ENCODE assay signal across 1 cellular context in genomic region chr2:73926493-73927327, GRCh38.
TF ChIP-seq lines count a peak whose summit lies in the region.

Gene DGUOK, plus strand, starts transcription at chr2:73926880. Its CDS starts 31 bp downstream, at chr2:73926911.

TF ChIP-seq in HepG2, 621 proteins besides CTCF, POLR2A, EP300 and RAD21 (continued from another document and continues in another):
- no peak for TF ChIP-seq ARNT (IDR thresholded peaks at IDR 0.05)
- TF ChIP-seq ZNF33A (CRISPR knock-in tag; IDR thresholded peaks at IDR 0.05; ENCODE audit: borderline replicate concordance) = 0 out of 2 replicates have a peak, but pooled peaks have one; percentile 32
- TF ChIP-seq NCOA1 (CRISPR knock-in tag; IDR thresholded peaks at IDR 0.05) = peak; percentile 94
- no peak for TF ChIP-seq ZBTB7A (CRISPR knock-in tag; IDR thresholded peaks at IDR 0.05)
- TF ChIP-seq SPEN (CRISPR knock-in tag; IDR thresholded peaks at IDR 0.05; ENCODE audit: low read depth) = peak; percentile 99
- peak; percentile 93 for TF ChIP-seq ZNF614 (CRISPR knock-in tag; IDR thresholded peaks at IDR 0.05; ENCODE audit: borderline replicate concordance)
- no peak for TF ChIP-seq STAG1 (CRISPR knock-in tag; IDR thresholded peaks at IDR 0.05)
- TF ChIP-seq ZBTB46 (CRISPR knock-in tag; IDR thresholded peaks at IDR 0.05; ENCODE audit: borderline replicate concordance) = no peak
- no peak for TF ChIP-seq TP53 (CRISPR knock-in tag; conservative IDR thresholded peaks at IDR 0.05)
- peak; percentile 75; the same call in 1 of the 2 replicates for TF ChIP-seq E2F1 (CRISPR knock-in tag; IDR thresholded peaks at IDR 0.05)
- no peak for TF ChIP-seq ATAD3A (CRISPR knock-in tag; IDR thresholded peaks at IDR 0.05)
- peak; percentile 70; the same call in 1 of the 2 replicates for TF ChIP-seq ZNF740 (CRISPR knock-in tag; IDR thresholded peaks at IDR 0.05)
- no peak for TF ChIP-seq JDP2 (CRISPR knock-in tag; IDR thresholded peaks at IDR 0.05; ENCODE audit: borderline replicate concordance)
- TF ChIP-seq ZNF766 (CRISPR knock-in tag; IDR thresholded peaks at IDR 0.05; ENCODE audit: borderline replicate concordance) = peak; percentile 69; the same call in 1 of the 2 replicates
- no peak for TF ChIP-seq ATM (IDR thresholded peaks at IDR 0.05; ENCODE audit: borderline replicate concordance)
- 0 out of 2 replicates have a peak, but pooled peaks have one; percentile 44 for TF ChIP-seq SATB2 (CRISPR knock-in tag; IDR thresholded peaks at IDR 0.05)
- TF ChIP-seq TFE3 (CRISPR knock-in tag; IDR thresholded peaks at IDR 0.05) = peak; percentile 47; the same call in 1 of the 2 replicates
- TF ChIP-seq ZHX2 (IDR thresholded peaks at IDR 0.05; ENCODE audit: low read depth) = peak; percentile 98
- peak; percentile 26 for TF ChIP-seq ZHX2 (CRISPR knock-in tag; IDR thresholded peaks at IDR 0.05; ENCODE audit: borderline replicate concordance)
- no peak for TF ChIP-seq SMC3 (IDR thresholded peaks at IDR 0.05; ENCODE audit: low read length)
- TF ChIP-seq MTF1 (CRISPR knock-in tag; IDR thresholded peaks at IDR 0.05) = no peak
- TF ChIP-seq FOXK1 (CRISPR knock-in tag; IDR thresholded peaks at IDR 0.05; ENCODE audit: borderline replicate concordance, low read depth) = peak; percentile 78
- no peak for TF ChIP-seq ZFP36L2 (CRISPR knock-in tag; IDR thresholded peaks at IDR 0.05)
- TF ChIP-seq HOXA7 (CRISPR knock-in tag; IDR thresholded peaks at IDR 0.05) = 0 out of 2 replicates have a peak, but pooled peaks have one; percentile 47
- no peak for TF ChIP-seq RORA (CRISPR knock-in tag; IDR thresholded peaks at IDR 0.05)
- TF ChIP-seq YEATS4 (CRISPR knock-in tag; IDR thresholded peaks at IDR 0.05; ENCODE audit: borderline replicate concordance) = peak; percentile 98
- 0 out of 2 replicates have a peak, but pooled peaks have one; percentile 58 for TF ChIP-seq ZNF121 (CRISPR knock-in tag; IDR thresholded peaks at IDR 0.05)
- peak; percentile 97 for TF ChIP-seq RNF2 (conservative IDR thresholded peaks at IDR 0.05; ENCODE audit: low read depth)
- peak; percentile 93 for TF ChIP-seq ZNF556 (CRISPR knock-in tag; IDR thresholded peaks at IDR 0.05; ENCODE audit: borderline replicate concordance)
- peak; percentile 92; the same call in 1 of the 2 replicates for TF ChIP-seq MYC (CRISPR knock-in tag; IDR thresholded peaks at IDR 0.05; ENCODE audit: borderline replicate concordance)
- peak; percentile 74; the same call in 1 of the 2 replicates for TF ChIP-seq ZNF451 (CRISPR knock-in tag; IDR thresholded peaks at IDR 0.05)
- peak; percentile 96 for TF ChIP-seq ATF2 (CRISPR knock-in tag; IDR thresholded peaks at IDR 0.05)
- TF ChIP-seq REPIN1 (CRISPR knock-in tag; IDR thresholded peaks at IDR 0.05; ENCODE audit: borderline replicate concordance, low read depth) = peak; percentile 94
- peak; percentile 57; the same call in 1 of the 2 replicates for TF ChIP-seq NFATC3 (CRISPR knock-in tag; IDR thresholded peaks at IDR 0.05)
- peak; percentile 86 for TF ChIP-seq GFI1 (CRISPR knock-in tag; IDR thresholded peaks at IDR 0.05; ENCODE audit: borderline replicate concordance)
- TF ChIP-seq CENPT (CRISPR knock-in tag; IDR thresholded peaks at IDR 0.05; ENCODE audit: low read depth) = no peak
- TF ChIP-seq ZFX (CRISPR knock-in tag; IDR thresholded peaks at IDR 0.05; ENCODE audit: low read depth) = peak; percentile 100
- TF ChIP-seq ZNF225 (CRISPR knock-in tag; IDR thresholded peaks at IDR 0.05) = peak; percentile 98
- no peak for TF ChIP-seq HNRNPH1 (optimal IDR thresholded peaks at IDR 0.05; ENCODE audit: low read depth, low read length)
- no peak for TF ChIP-seq MATR3 (CRISPR knock-in tag; IDR thresholded peaks at IDR 0.05)
- TF ChIP-seq NFIB (CRISPR knock-in tag; IDR thresholded peaks at IDR 0.05; ENCODE audit: borderline replicate concordance) = peak; percentile 85; the same call in 1 of the 2 replicates
- TF ChIP-seq ZNF776 (CRISPR knock-in tag; IDR thresholded peaks at IDR 0.05) = peak; percentile 79; the same call in 1 of the 2 replicates
- peak; percentile 34; the same call in 1 of the 2 replicates for TF ChIP-seq JUNB (CRISPR knock-in tag; IDR thresholded peaks at IDR 0.05; ENCODE audit: borderline replicate concordance)
- TF ChIP-seq MYNN (CRISPR knock-in tag; IDR thresholded peaks at IDR 0.05; ENCODE audit: low read depth) = peak; percentile 95
- TF ChIP-seq RBAK (CRISPR knock-in tag; IDR thresholded peaks at IDR 0.05) = 0 out of 2 replicates have a peak, but pooled peaks have one; percentile 47
- peak; percentile 100 for TF ChIP-seq ZNF687 (CRISPR knock-in tag; IDR thresholded peaks at IDR 0.05)
- TF ChIP-seq ZNF782 (CRISPR knock-in tag; IDR thresholded peaks at IDR 0.05; ENCODE audit: borderline replicate concordance) = peak; percentile 99
- TF ChIP-seq SMYD3 (CRISPR knock-in tag; IDR thresholded peaks at IDR 0.05) = peak; percentile 76; the same call in 1 of the 2 replicates
- peak; percentile 99 for TF ChIP-seq ZNF547 (CRISPR knock-in tag; IDR thresholded peaks at IDR 0.05)
- no peak for TF ChIP-seq HDAC6 (IDR thresholded peaks at IDR 0.05; ENCODE audit: low read depth, low read length)
- TF ChIP-seq ZNF772 (CRISPR knock-in tag; IDR thresholded peaks at IDR 0.05) = peak; percentile 96
- TF ChIP-seq ZNF354B (CRISPR knock-in tag; IDR thresholded peaks at IDR 0.05) = 0 out of 2 replicates have a peak, but pooled peaks have one; percentile 88
